8 cellular contexts compared by ENCODE assay signal in genomic region chr14:21098134-21098891, GRCh38. TPM values are rescaled to one million over a fixed set of nuclear protein-coding genes. Genes with fewer than 3 reads are reported as not detected.
DNase-seq lines count a peak whose midpoint lies in the region; ATAC-seq and TF ChIP-seq lines count a peak whose summit lies in the region.

Gene ZNF219 (minus strand): TSS chr14:21098655. CDS start chr14:21093591, 5,064 bp downstream.

- peak within 1 kb of the TSS; percentile 80 to 95 (median 87) for H3K4me3 Mint-ChIP-seq in CD4-positive, alpha-beta memory T cell

- H3K27me3 Mint-ChIP-seq in CD4-positive, alpha-beta memory T cell, result no peaks in the 10 kb centered on the region

- 3% methylated on average over 19 of the region's 87 CpGs for WGBS in SK-N-SH (ENCODE audit: low lambda C conversion rate)

- no peaks in the 10 kb centered on the region for H3K9me3 Mint-ChIP-seq in CD4-positive, alpha-beta memory T cell

- no peaks in the 10 kb centered on the region for H3K36me3 ChIP-seq in CD4-positive, alpha-beta memory T cell (ENCODE audit: insufficient read depth, low read length)
- peaks cover 0 to 2% of the 10 kb centered on the region in 2 experiments for H3K36me3 ChIP-seq in SK-N-SH (replicated peaks in 1 of 2; ENCODE audit: control insufficient read depth in 1 of 2, insufficient read depth in 2 of 2, low read length in 1 of 2)
- no peaks in the 10 kb centered on the region for H3K36me3 ChIP-seq in skeletal muscle satellite cell (ENCODE audit: insufficient read depth, low read length)

- H3K4me2 ChIP-seq in SK-N-SH (peak within 1 kb of the TSS; percentile 75), skeletal muscle satellite cell (ENCODE audit: low read length) (peak within 1 kb of the TSS; percentile 80)

- H3K79me2 ChIP-seq in SK-N-SH (ENCODE audit: insufficient read depth), result no peaks in the 10 kb centered on the region

- no peaks in the 10 kb centered on the region for H3K9me2 ChIP-seq in SK-N-SH

- TF ChIP-seq EP300 in SK-N-SH (IDR thresholded peaks at IDR 0.05; ENCODE audit: borderline replicate concordance in 1 of 2, low read depth in 1 of 2, low read length in 1 of 2), result no peak; a peak in 1 of 4 replicates

- H3K27me3 ChIP-seq in CD4-positive, alpha-beta memory T cell (ENCODE audit: insufficient read depth, low read length), result no peaks in the 10 kb centered on the region
- H3K27me3 ChIP-seq in SK-N-SH (ENCODE audit: insufficient read depth), result no peaks in the 10 kb centered on the region
- no peaks in the 10 kb centered on the region for H3K27me3 ChIP-seq in skeletal muscle satellite cell (ENCODE audit: control insufficient read depth, insufficient read depth, low read length)

- H2AFZ ChIP-seq in SK-N-SH (ENCODE audit: low read depth), result peak within 1 kb of the TSS; percentile 89

- no peak for TF ChIP-seq RAD21 in SK-N-SH (IDR thresholded peaks at IDR 0.05; ENCODE audit: low read length)

- peak within 1 kb of the TSS; percentile 68 for H3K9ac ChIP-seq in SK-N-SH
- H3K9ac ChIP-seq in skeletal muscle satellite cell (ENCODE audit: low read depth, low read length), result peak within 1 kb of the TSS; percentile 59

- H3K27ac ChIP-seq in CD4-positive, alpha-beta memory T cell (ENCODE audit: low read depth, low read length), result peak within 1 kb of the TSS; percentile 59
- peak within 1 kb of the TSS; percentile 44 to 94; a peak in 3 of 4 replicates for H3K27ac ChIP-seq in SK-N-SH (ENCODE audit: low read depth in 2 of 2, low read length in 1 of 2)

- CTCF ChIA-PET in CD4-positive, alpha-beta memory T cell (lab: Charles Lee; ENCODE audit: partially characterized antibody), result interaction anchor here (1.2 to 7.3 kb wide), 4 partner anchors 7 to 99 kb away, joined by 5 to 296 read pairs (median 116); partner anchors contain the start of genes SLC39A2 and TMEM253
- CTCF ChIA-PET in SK-N-SH (lab: Yijun Ruan, JAX), result interaction anchor here (1.1 to 20.5 kb wide), 7 partner anchors 8 to 82 kb away, joined by 3 to 555 read pairs (median 68); partner anchors contain the start of genes ARHGEF40, NDRG2 and TMEM253

- H3K9me3 ChIP-seq in CD4-positive, alpha-beta memory T cell (ENCODE audit: control insufficient read depth in 1 of 2, low read length in 2 of 2), result no peaks in the 10 kb centered on the region
- no peaks in the 10 kb centered on the region for H3K9me3 ChIP-seq in SK-N-SH
- H3K9me3 ChIP-seq in skeletal muscle satellite cell (replicated peaks; ENCODE audit: low read length), result no peaks in the 10 kb centered on the region

- peaks cover 12% of the 10 kb centered on the region; the same call in 1 of the 2 replicates for H4K20me1 ChIP-seq in SK-N-SH (ENCODE audit: insufficient read depth)

- H3K4me3 ChIP-seq in CD4-positive, alpha-beta memory T cell (ENCODE audit: low read length in 2 of 2), result peak within 1 kb of the TSS; percentile 38 to 47
- H3K4me3 ChIP-seq in SK-N-SH (ENCODE audit: low read depth in 2 of 2, low read length in 1 of 2) (peak within 1 kb of the TSS; percentile 68 to 76), skeletal muscle satellite cell (ENCODE audit: low read length) (peak within 1 kb of the TSS; percentile 67)

- peaks cover 24% of the 10 kb centered on the region for H3K4me1 ChIP-seq in CD4-positive, alpha-beta memory T cell (ENCODE audit: insufficient read depth, low read length)
- H3K4me1 ChIP-seq in SK-N-SH (ENCODE audit: control insufficient read depth in 1 of 2, insufficient read depth in 2 of 2, low read depth in 1 of 2, low read length in 1 of 2), result peaks cover 36 to 37% of the 10 kb centered on the region in 2 experiments
- H3K4me1 ChIP-seq in skeletal muscle satellite cell (ENCODE audit: control insufficient read depth, insufficient read depth, low read length), result peaks cover 31% of the 10 kb centered on the region

- peak within 1 kb of the TSS; percentile 93 to 95 (median 93) for H3K27ac Mint-ChIP-seq in CD4-positive, alpha-beta memory T cell

- peaks cover 11 to 45% (median 16%) of the 10 kb centered on the region in 4 donors for H3K4me1 Mint-ChIP-seq in CD4-positive, alpha-beta memory T cell

- peaks cover 38% of the 10 kb centered on the region for H3F3A ChIP-seq in SK-N-SH (replicated peaks; ENCODE audit: insufficient read depth)

- intact Hi-C loops in CD4-positive, alpha-beta memory T cell (cut with micrococcal nuclease), result loop anchor here (5.0 kb wide), 1 partner anchor 416 kb away; the partner anchor contains the start of gene RNASE4

- peak; percentile 18; the same call in 1 of the 2 replicates for TF ChIP-seq CTCF in SK-N-SH (IDR thresholded peaks at IDR 0.05)

- H3K36me3 Mint-ChIP-seq in CD4-positive, alpha-beta memory T cell, result peaks cover 0 to 5% of the 10 kb centered on the region in 2 donors

- POLR2A ChIA-PET in CD4-positive, alpha-beta memory T cell (lab: Charles Lee; ENCODE audit: partially characterized antibody), result interaction anchor here (0.8 to 2.4 kb wide), 3 partner anchors 11 to 73 kb away, joined by 3 to 15 read pairs (median 6); partner anchors contain the start of gene ARHGEF40
- POLR2A ChIA-PET in SK-N-SH (lab: Yijun Ruan, JAX), result interaction anchor here (1.0 to 3.9 kb wide), 4 partner anchors 9 to 97 kb away, joined by 3 to 19 read pairs (median 4); partner anchors contain the start of gene ARHGEF40

- ATAC-seq in HG02678 (IDR thresholded peaks at IDR 0.05; ENCODE audit: unreplicated experiment), result no peak

- DNase-seq in CD4-positive, alpha-beta memory T cell, result peak; percentile 31 to 54 (median 42)
- peak; percentile 63 for DNase-seq in HPDE6-E6E7 (ENCODE audit: extremely low spot score)
- peak; percentile 89 for DNase-seq in SK-N-SH
- DNase-seq in cerebellum (ENCODE audit: low spot score), result peak; percentile 66
- DNase-seq in iPS-NIHi7 (ENCODE audit: extremely low spot score), result peak; percentile 68
- DNase-seq in OCI-M2 (lab: John Stamatoyannopoulos, UW; ENCODE audit: unreplicated experiment), result no peak

TF ChIP-seq in SK-N-SH, 30 proteins besides CTCF, POLR2A, EP300 and RAD21:
- TF ChIP-seq MAX (IDR thresholded peaks at IDR 0.05; ENCODE audit: low read depth), result 0 out of 2 replicates have a peak, but pooled peaks have one; percentile 24
- TF ChIP-seq TAF1 (IDR thresholded peaks at IDR 0.05; ENCODE audit: borderline replicate concordance, low read depth, low read length), result no peak; the same call in 1 of the 2 replicates
- TF ChIP-seq ELF1 (IDR thresholded peaks at IDR 0.05), result peak; percentile 62; the same call in 1 of the 2 replicates
- TF ChIP-seq MXI1 (IDR thresholded peaks at IDR 0.05; ENCODE audit: low read depth, low read length), result 0 out of 2 replicates have a peak, but pooled peaks have one; percentile 8
- TF ChIP-seq NFIC (IDR thresholded peaks at IDR 0.05; ENCODE audit: borderline replicate concordance), result peak; percentile 24; the same call in 1 of the 2 replicates
- peak; percentile 91 for TF ChIP-seq POLR2AphosphoS5 (IDR thresholded peaks at IDR 0.05; ENCODE audit: low read depth, low read length)
- TF ChIP-seq PBX3 (IDR thresholded peaks at IDR 0.05), result no peak
- peak; percentile 36 for TF ChIP-seq CHD2 (IDR thresholded peaks at IDR 0.05; ENCODE audit: low read length, partially characterized antibody)
- peak; percentile 35; the same call in 1 of the 2 replicates for TF ChIP-seq GABPA (IDR thresholded peaks at IDR 0.05; ENCODE audit: low read depth)

RNA-seq across cellular contexts. Expression of gene ZNF219, which starts in this region (rescaled TPM):
- 1 to 10 TPM; 7.6 to 8.0 TPM for total RNA-seq in CD4-positive, alpha-beta memory T cell
- 1 to 10 TPM in 1 of 2 donors, under 1 TPM in 1; 0.80 to 3.0 TPM for polyA plus RNA-seq in CD4-positive, alpha-beta memory T cell
- polyA plus RNA-seq in SK-N-SH (2012; rRNA removed), result 22.1 and 24.1 TPM in 2 replicates
- polyA plus RNA-seq in SK-N-SH (2012; cell fraction: cytosol; rRNA removed), result 10.7 and 24.0 TPM in 2 replicates
- 58.1 and 70.5 TPM in 2 replicates for polyA plus RNA-seq in SK-N-SH (2012; cell fraction: nucleus; rRNA removed)
- total RNA-seq in cerebellum, result 15.0 TPM
- 9.6 and 10.7 TPM in 2 replicates for total RNA-seq in skeletal muscle satellite cell (2012; rRNA removed)
